In genomic region chr10:121416071-121416470, GRCh38 we compare ENCODE assay signal across 29 cellular contexts.
"Had no signal": no experiment of that assay in that cellular context is flagged by ENCODE, and none has a peak within 500 bp of the region (broad histone marks: within the 10 kb centered on the region; RNA-seq: fewer than 3 reads in every experiment).

No MANE protein-coding gene starts in this region.

- H3K27me3 Mint-ChIP-seq: memory B cell; stimulated activated naive B cell treated with anti-CD40 and anti-IgM and Interleukin-4, amounts not matched to agents 10 μg/mL and 1 μg/mL and 100 μg/mL, for 72 hours had no signal

- H3K9me3 Mint-ChIP-seq: natural killer cell treated with Interleukin-12 subunit alpha and Interleukin-12 subunit beta and Interleukin-15 and Interleukin-18, amount 100 ng/mL, for 72 hours had no signal

- H3K36me3 ChIP-seq: left ventricle myocardium inferior, pancreas, prostate gland, stomach, thyroid gland, transverse colon, upper lobe of left lung, vagina had no signal

- H3K27ac Mint-ChIP-seq: memory B cell; naive thymus-derived CD4-positive, alpha-beta T cell; natural killer cell treated with Interleukin-12 subunit alpha and Interleukin-12 subunit beta and Interleukin-15 and Interleukin-18, amount 100 ng/mL, for 72 hours; stimulated activated naive B cell treated with anti-CD40 and anti-IgM and Interleukin-4, amounts not matched to agents 10 μg/mL and 1 μg/mL and 100 μg/mL, for 72 hours had no signal

- H3K4me1 ChIP-seq: prostate gland, stomach, testis, upper lobe of left lung, vagina had no signal

- H3K4me3 Mint-ChIP-seq: memory B cell; naive thymus-derived CD4-positive, alpha-beta T cell; natural killer cell treated with Interleukin-12 subunit alpha and Interleukin-12 subunit beta and Interleukin-15 and Interleukin-18, amount 100 ng/mL, for 72 hours; stimulated activated naive B cell treated with anti-CD40 and anti-IgM and Interleukin-4, amounts not matched to agents 10 μg/mL and 1 μg/mL and 100 μg/mL, for 72 hours had no signal

- H3K27me3 ChIP-seq: hepatocyte, pancreas, stomach, testis, thyroid gland, transverse colon, upper lobe of left lung, vagina had no signal

- ATAC-seq: mucosa of descending colon; naive thymus-derived CD4-positive, alpha-beta T cell; natural killer cell treated with Interleukin-12 subunit alpha and Interleukin-12 subunit beta and Interleukin-15 and Interleukin-18, amount 100 ng/mL, for 72 hours; pancreas; right cardiac atrium; sciatic nerve; stimulated activated naive B cell treated with anti-CD40 and anti-IgM and Interleukin-4, amounts not matched to agents 10 μg/mL and 1 μg/mL and 100 μg/mL, for 72 hours; stimulated activated naive CD8-positive, alpha-beta T cell treated with anti-CD3 and anti-CD28 coated beads, Interleukin-15, Interleukin-2, amounts not matched to agents 100 U/mL and 50 U/mL, for 24 hours had no signal

- H3K4me1 Mint-ChIP-seq: memory B cell; naive thymus-derived CD4-positive, alpha-beta T cell; stimulated activated naive B cell treated with anti-CD40 and anti-IgM and Interleukin-4, amounts not matched to agents 10 μg/mL and 1 μg/mL and 100 μg/mL, for 72 hours had no signal

- H3K36me3 Mint-ChIP-seq: memory B cell; naive thymus-derived CD4-positive, alpha-beta T cell; natural killer cell treated with Interleukin-12 subunit alpha and Interleukin-12 subunit beta and Interleukin-15 and Interleukin-18, amount 100 ng/mL, for 72 hours; stimulated activated naive B cell treated with anti-CD40 and anti-IgM and Interleukin-4, amounts not matched to agents 10 μg/mL and 1 μg/mL and 100 μg/mL, for 72 hours had no signal

- H2AFZ ChIP-seq: hepatocyte had no signal

- H3K9me3 ChIP-seq: left ventricle myocardium inferior, mucosa of descending colon, pancreas, prostate gland, stomach, testis, thyroid gland, transverse colon, vagina had no signal

- H3K27ac ChIP-seq: left ventricle myocardium inferior, prostate gland, skin epidermis, stomach, testis, thyroid gland, transverse colon, upper lobe of left lung, vagina had no signal

- DNase-seq: kidney; left ventricle myocardium inferior; midbrain; mucosa of descending colon; naive thymus-derived CD4-positive, alpha-beta T cell; nucleus accumbens; pancreas; posterior cingulate gyrus; retina; right cardiac atrium; stimulated activated CD4-positive, alpha-beta T cell treated with anti-CD3 and anti-CD28 coated beads, Interleukin-12 subunit alpha, Interleukin-12 subunit beta, amount 100 ng/mL, for 4 hours; stimulated activated CD4-positive, alpha-beta T cell treated with anti-CD3 and anti-CD28 coated beads, Interleukin-15, amount 100 ng/mL, for 24 hours; stimulated activated CD4-positive, alpha-beta T cell treated with anti-CD3 and anti-CD28 coated beads, Interleukin-2, amount 100 ng/mL, for 24 hours; stimulated activated CD4-positive, alpha-beta T cell treated with anti-CD3 and anti-CD28 coated beads, Interleukin-4, amount 100 ng/mL, for 1 hour; stimulated activated naive B cell treated with anti-CD40 and anti-IgM and Interleukin-4, amounts not matched to agents 10 μg/mL and 1 μg/mL and 100 μg/mL, for 72 hours; stimulated activated naive CD8-positive, alpha-beta T cell treated with anti-CD3 and anti-CD28 coated beads, Interleukin-15, Interleukin-2, amounts not matched to agents 100 U/mL and 50 U/mL, for 24 hours; stomach; testis; thyroid gland; transverse colon; upper lobe of left lung had no signal

- FAIRE-seq: kidney, pancreas had no signal

- H3K79me2 ChIP-seq: hepatocyte had no signal

- H3K4me3 ChIP-seq: hepatocyte, left ventricle myocardium inferior, lung, mucosa of descending colon, pancreas, prostate gland, skin epidermis, stomach, testis, thyroid gland, transverse colon, upper lobe of left lung, vagina had no signal
